Comparison of ENCODE assay signal across 23 cellular contexts in the genomic region with DNA sequence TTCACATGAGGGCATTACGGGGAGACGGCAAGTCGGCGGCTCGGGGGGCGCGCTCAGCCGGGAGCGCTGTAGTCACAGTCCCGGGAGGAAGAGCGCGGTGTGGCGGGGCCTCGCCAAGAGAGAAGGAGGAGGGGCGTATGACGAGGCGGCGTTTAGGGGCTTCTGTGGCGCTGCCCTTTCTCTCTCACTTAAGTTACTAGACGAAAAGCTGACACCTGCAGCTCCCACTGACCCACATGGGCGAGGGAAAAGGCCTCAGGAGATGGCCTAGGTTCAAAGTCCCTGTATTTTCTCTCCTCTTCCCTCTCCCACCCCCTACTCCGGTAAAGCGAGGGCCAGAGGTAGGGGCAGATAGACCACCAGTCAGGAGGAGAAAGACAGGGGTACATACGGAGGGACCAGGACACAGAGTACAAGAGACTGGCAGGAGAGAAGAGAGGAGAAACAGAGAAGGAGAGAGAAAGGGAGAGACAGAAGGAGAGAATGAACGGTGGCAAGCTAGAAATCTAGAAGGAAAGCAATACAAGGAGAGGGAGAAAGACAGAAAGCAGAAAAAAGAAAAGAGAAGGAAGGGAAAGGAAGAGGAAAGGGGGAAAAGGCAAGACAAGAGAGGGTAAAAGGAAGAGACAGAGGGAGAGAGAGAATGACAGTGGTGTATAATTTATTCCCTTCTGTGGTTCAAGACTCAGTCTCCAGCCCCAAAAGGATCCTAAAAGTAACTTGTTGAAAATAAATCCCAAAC. TPM values are rescaled to one million over a fixed set of nuclear protein-coding genes. Genes with fewer than 3 reads are reported as not detected.
A peak's percentile ranks its signal among the peaks of the same experiment; 100 is the strongest.
DNase-seq lines count a peak whose midpoint lies in the region; ATAC-seq, FAIRE-seq and TF ChIP-seq lines count a peak whose summit lies in the region.
"Had no signal": no experiment of that assay in that cellular context is flagged by ENCODE, and none has a peak within 500 bp of the region (broad histone marks: within the 10 kb centered on the region; RNA-seq: fewer than 3 reads in every experiment).

No MANE protein-coding gene starts in this region.

- H3K27ac ChIP-seq in K562 (ENCODE audit: extremely low read depth, low read depth, low read length): no peak overlapping the region
- H3K27ac ChIP-seq in stomach: peak overlapping the region in 1 of 5 donors; percentile 67
- H3K27ac ChIP-seq: BLaER1 treated with 17β-estradiol and CSF1 and Interleukin-3, amounts not matched to agents 10 nM and 100 nM; esophagus muscularis mucosa; ovary; skin epidermis; tibial artery had no signal

- no peaks in the 10 kb centered on the region for H3K9me3 Mint-ChIP-seq in T-helper 2 cell treated with Interferon-gamma antibody and Interleukin-4, amounts not matched to agents 5 μg/mL and 100 μg/mL, for 36 hours
- no peaks in the 10 kb centered on the region for H3K9me3 Mint-ChIP-seq in naive thymus-derived CD8-positive, alpha-beta T cell
- H3K9me3 Mint-ChIP-seq: activated naive CD8-positive, alpha-beta T cell treated with anti-CD3 and anti-CD28 coated beads for 36 hours; activated T-cell treated with anti-CD3 and anti-CD28 coated beads, Interleukin-2, amount 50 U/mL, for 4 hours had no signal

- H3K27me3 ChIP-seq in K562 (ENCODE audit: control insufficient read depth in 2 of 2, insufficient read depth in 2 of 2, low read length in 2 of 2) (peaks cover 56 to 96% of the 10 kb centered on the region in 2 experiments; a peak in 4 of 5 replicates), stomach (peaks cover 0 to 100% (median 100%) of the 10 kb centered on the region in 3 donors), HAP-1 (ENCODE audit: low read depth) (no peaks in the 10 kb centered on the region)
- H3K27me3 ChIP-seq: ovary had no signal

- in situ Hi-C loops in K562 (cut with MboI) (no loop called here), HAP-1 (cut with MboI; ENCODE audit: low sequenced_read_pairs) (no loop called here)

- TF ChIP-seq CTCF in K562 (IDR thresholded peaks at IDR 0.05 in 2 of 3, conservative IDR thresholded peaks at IDR 0.05 in 1 of 3; ENCODE audit: insufficient read depth in 2 of 3, low read depth in 1 of 3, low read length in 3 of 3) (no peak), stomach (IDR thresholded peaks at IDR 0.05) (no peak)

- H3K27ac Mint-ChIP-seq in T-helper 2 cell treated with Interferon-gamma antibody and Interleukin-4, amounts not matched to agents 5 μg/mL and 100 μg/mL, for 36 hours: peak overlapping the region; percentile 67
- no peak overlapping the region for H3K27ac Mint-ChIP-seq in naive thymus-derived CD8-positive, alpha-beta T cell
- H3K27ac Mint-ChIP-seq: activated naive CD8-positive, alpha-beta T cell treated with anti-CD3 and anti-CD28 coated beads for 36 hours had no signal

- peaks cover 90% of the 10 kb centered on the region for H3K27me3 Mint-ChIP-seq in T-helper 2 cell treated with Interferon-gamma antibody and Interleukin-4, amounts not matched to agents 5 μg/mL and 100 μg/mL, for 36 hours (ENCODE audit: low read depth)
- H3K27me3 Mint-ChIP-seq in naive thymus-derived CD8-positive, alpha-beta T cell: peaks cover 31 to 96% (median 56%) of the 10 kb centered on the region in 5 donors

- POLR2A ChIA-PET in K562 (lab: Yijun Ruan, JAX): interaction anchor here (0.6 kb wide), 1 partner anchor 44 kb away, joined by 3 read pairs; no protein-coding TSS in a partner anchor
- POLR2A ChIA-PET in naive thymus-derived CD8-positive, alpha-beta T cell (lab: Charles Lee): no interaction called here

- no peak for TF ChIP-seq EP300 in K562 (IDR thresholded peaks at IDR 0.05; ENCODE audit: low read length)
- TF ChIP-seq EP300 in stomach (IDR thresholded peaks at IDR 0.05): no peak

- no peak overlapping the region for H3K9ac ChIP-seq in K562 (ENCODE audit: insufficient read depth in 1 of 2, low read depth in 2 of 2, low read length in 2 of 2)
- H3K9ac ChIP-seq: BLaER1 treated with 17β-estradiol and CSF1 and Interleukin-3, amounts not matched to agents 10 nM and 100 nM had no signal

- H3K36me3 Mint-ChIP-seq in T-helper 2 cell treated with Interferon-gamma antibody and Interleukin-4, amounts not matched to agents 5 μg/mL and 100 μg/mL, for 36 hours (ENCODE audit: low read depth): peaks cover 2% of the 10 kb centered on the region
- no peaks in the 10 kb centered on the region for H3K36me3 Mint-ChIP-seq in naive thymus-derived CD8-positive, alpha-beta T cell
- H3K36me3 Mint-ChIP-seq: activated naive CD8-positive, alpha-beta T cell treated with anti-CD3 and anti-CD28 coated beads for 36 hours had no signal

- no peak for FAIRE-seq in K562 (lab: Jason Lieb, UNC)
- FAIRE-seq: A204.1, RCC 7860 had no signal

- H3K4me3 ChIP-seq in K562 (no peak overlapping the region), stomach (peak overlapping the region; percentile 25 to 63 (median 34)), HAP-1 (no peak overlapping the region)
- H3K4me3 ChIP-seq: BLaER1 treated with 17β-estradiol and CSF1 and Interleukin-3, amounts not matched to agents 10 nM and 100 nM; ovary had no signal

- H3K4me2 ChIP-seq in K562 (ENCODE audit: insufficient read depth, low read length): no peak overlapping the region
- H3K4me2 ChIP-seq: BLaER1 treated with 17β-estradiol and CSF1 and Interleukin-3, amounts not matched to agents 10 nM and 100 nM had no signal

- TF ChIP-seq POLR2A in K562 (conservative IDR thresholded peaks at IDR 0.05): no peak
- TF ChIP-seq POLR2A in stomach (IDR thresholded peaks at IDR 0.05): no peak

- intact Hi-C loops in K562 (cut with micrococcal nuclease): no loop called here
- intact Hi-C loops in stomach (cut with DNase I; ENCODE audit: low total_unique reads): no loop called here

- peaks cover 15% of the 10 kb centered on the region for H3K4me1 Mint-ChIP-seq in T-helper 2 cell treated with Interferon-gamma antibody and Interleukin-4, amounts not matched to agents 5 μg/mL and 100 μg/mL, for 36 hours (ENCODE audit: low read depth)
- H3K4me1 Mint-ChIP-seq in naive thymus-derived CD8-positive, alpha-beta T cell: peaks cover 19 to 65% (median 51%) of the 10 kb centered on the region in 4 donors

- peak overlapping the region; percentile 13 for H3K4me3 Mint-ChIP-seq in T-helper 2 cell treated with Interferon-gamma antibody and Interleukin-4, amounts not matched to agents 5 μg/mL and 100 μg/mL, for 36 hours
- peak overlapping the region; percentile 2 to 54 (median 38) for H3K4me3 Mint-ChIP-seq in naive thymus-derived CD8-positive, alpha-beta T cell
- H3K4me3 Mint-ChIP-seq: activated naive CD8-positive, alpha-beta T cell treated with anti-CD3 and anti-CD28 coated beads for 36 hours; activated T-cell treated with anti-CD3 and anti-CD28 coated beads, Interleukin-2, amount 50 U/mL, for 4 hours had no signal

- H3K36me3 ChIP-seq in K562 (ENCODE audit: control insufficient read depth, insufficient read depth, low read length) (no peaks in the 10 kb centered on the region), stomach (peaks cover 0 to 11% (median 0%) of the 10 kb centered on the region in 4 donors), HAP-1 (replicated peaks) (no peaks in the 10 kb centered on the region)
- H3K36me3 ChIP-seq: esophagus muscularis mucosa, ovary, tibial artery had no signal

- WGBS in K562 (ENCODE audit: insufficient coverage, low coverage, missing lambda C conversion rate): 21% methylated on average over 17 of the region's 25 CpGs
- 22 to 60% (median 24%) methylated on average over 21 to 25 of the region's 25 CpGs for WGBS in stomach, 5 donors

- BruUV-seq in K562 (replicated peaks; lab: Mats Ljungman, UMichigan): no TSS peak

- H3K9me3 ChIP-seq in K562 (replicated peaks; ENCODE audit: control insufficient read depth, insufficient read depth, low read depth, low read length) (no peaks in the 10 kb centered on the region), stomach (no peaks in the 10 kb centered on the region), HAP-1 (no peaks in the 10 kb centered on the region)
- H3K9me3 ChIP-seq: esophagus muscularis mucosa, ovary, tibial artery had no signal

- no peak for TF ChIP-seq RAD21 in K562 (CRISPR knock-in tag; conservative IDR thresholded peaks at IDR 0.05 in 1 of 2, IDR thresholded peaks at IDR 0.05 in 1 of 2)

- H3K9me1 ChIP-seq in K562 (ENCODE audit: control insufficient read depth, insufficient read depth, low read length): no peaks in the 10 kb centered on the region

- no peaks in the 10 kb centered on the region for H4K20me1 ChIP-seq in K562 (replicated peaks; ENCODE audit: control insufficient read depth, insufficient read depth, low read length)

- H2AFZ ChIP-seq in K562 (ENCODE audit: low read depth, low read length): no peak overlapping the region

- no peak for DNase-seq in T-helper 2 cell treated with Interferon-gamma antibody and Interleukin-4, amounts not matched to agents 5 μg/mL and 100 μg/mL, for 36 hours (ENCODE audit: low spot score)
- DNase-seq in T-helper 2 cell (no peak), K562 (ENCODE audit: extremely low read depth in 1 of 4, low spot score in 3 of 4) (no peak), stomach (no peak), HAP-1 (ENCODE audit: low spot score in 2 of 2) (no peak), C1 segment of cervical spinal cord (lab: John Stamatoyannopoulos, UW) (no peak), left lobe of liver (ENCODE audit: low spot score) (no peak)
- DNase-seq in naive thymus-derived CD8-positive, alpha-beta T cell: no peak
- DNase-seq: activated naive CD8-positive, alpha-beta T cell treated with anti-CD3 and anti-CD28 coated beads for 36 hours; activated T-cell treated with anti-CD3 and anti-CD28 coated beads, Interleukin-2, amount 50 U/mL, for 4 hours; glutamatergic neuron; NCI-H1436; ovary; stimulated activated CD4-positive, alpha-beta T cell treated with anti-CD3 and anti-CD28 coated beads, Interleukin-4, amount 100 ng/mL, for 4 hours; stimulated activated CD8-positive, alpha-beta memory T cell treated with anti-CD3 and anti-CD28 coated beads, Interleukin-4, amount 100 ng/mL, for 48 hours; tibial artery had no signal

- CTCF ChIA-PET in K562 (lab: Yijun Ruan, JAX; ENCODE audit: low intra/inter-chr PET ratio): no interaction called here

- ATAC-seq in K562 (no peak), left lobe of liver (no peak)
- ATAC-seq in naive thymus-derived CD8-positive, alpha-beta T cell: peak in 1 of 2 donors; percentile 7
- ATAC-seq: activated T-cell treated with anti-CD3 and anti-CD28 coated beads, Interleukin-2, amount 50 U/mL, for 4 hours; HCT116 had no signal

- peaks cover 0 to 31% of the 10 kb centered on the region in 2 experiments; a peak in 2 of 5 replicates for H3K4me1 ChIP-seq in K562 (replicated peaks in 1 of 2; ENCODE audit: control insufficient read depth in 2 of 2, insufficient read depth in 2 of 2, low read length in 2 of 2)
- H3K4me1 ChIP-seq in stomach: peaks cover 28 to 65% (median 60%) of the 10 kb centered on the region in 4 donors
- peaks cover 6% of the 10 kb centered on the region; the same call in 1 of the 2 replicates for H3K4me1 ChIP-seq in HAP-1

- H3K79me2 ChIP-seq in K562 (ENCODE audit: control insufficient read depth, insufficient read depth, low read length): no peaks in the 10 kb centered on the region

RNA-seq across cellular contexts. Expression of a gene that starts 3.8 kb away (rescaled TPM):
- not detected in 2 replicates for total RNA-seq in K562 (2011; cell fraction: chromatin; rRNA removed; ENCODE audit: low replicate concordance)
- not detected in 2 replicates for total RNA-seq in K562 (2011; cell fraction: nucleolus; rRNA removed)
- not detected in 2 replicates for total RNA-seq in K562 (2011; cell fraction: nucleoplasm; rRNA removed)
- total RNA-seq in K562 (2014; rRNA removed) (not detected in 2 replicates), K562 (2014; rRNA removed; fragmentation: Illumina TruSeq; extraction: Trizol) (not detected in 2 replicates), K562 (2015; rRNA removed; fragmentation: Illumina TruSeq; extraction: Trizol) (not detected in 2 replicates), K562 (2021) (not detected in 2 replicates), stomach (10 to 100 TPM in 2 of 5 donors, 1 to 10 TPM in 2, not detected in 1; 2.6 to 17.9 (median 11.0) TPM), left lobe of liver (not detected)
- polyA plus RNA-seq in K562 (2011; rRNA removed) (not detected in 2 replicates), K562 (2014; fragmentation: Illumina TruSeq; extraction: Trizol) (not detected in 2 replicates), K562 (2014; fragmentation: Nextera tagmentation; extraction: Ambion mirVana) (not detected), K562 (2014; rRNA removed) (not detected in 2 replicates), stomach (1 to 10 TPM in 2 of 3 donors, under 1 TPM in 1; 0.20 to 7.5 (median 3.8) TPM)
- polyA plus RNA-seq in K562 (2011; cell fraction: cytosol; rRNA removed): not detected in 2 replicates
- polyA plus RNA-seq in K562 (2011; cell fraction: nucleus; rRNA removed): not detected in 2 replicates
- not detected in 2 replicates for polyA plus RNA-seq in K562 (2012)
- not detected in 2 replicates for polyA minus RNA-seq in K562 (2011; rRNA and poly(A)+ RNA removed)
- polyA minus RNA-seq in K562 (2011; cell fraction: cytosol; rRNA and poly(A)+ RNA removed): not detected in 2 replicates
- polyA minus RNA-seq in K562 (2011; cell fraction: nucleus; rRNA and poly(A)+ RNA removed): 0.27 TPM in 1 of 2 replicates, not detected in the other
- total RNA-seq in naive thymus-derived CD8-positive, alpha-beta T cell: not detected
- not detected for polyA plus RNA-seq in naive thymus-derived CD8-positive, alpha-beta T cell
- total RNA-seq: activated naive CD8-positive, alpha-beta T cell treated with anti-CD3 and anti-CD28 coated beads for 36 hours; activated T-cell treated with anti-CD3 and anti-CD28 coated beads, Interleukin-2, amount 50 U/mL, for 4 hours; dermis microvascular lymphatic vessel endothelial cell had no signal

Comparison
In these comparisons a context has a peak if more than half of its experiments do, and no peak if none do; other contexts are left out.
1. H3K4me3 ChIP-seq: peak in stomach (4 of 4); none in K562 (single experiment) and HAP-1 (single experiment).